15 cellular contexts compared by ENCODE assay signal in the genomic region with DNA sequence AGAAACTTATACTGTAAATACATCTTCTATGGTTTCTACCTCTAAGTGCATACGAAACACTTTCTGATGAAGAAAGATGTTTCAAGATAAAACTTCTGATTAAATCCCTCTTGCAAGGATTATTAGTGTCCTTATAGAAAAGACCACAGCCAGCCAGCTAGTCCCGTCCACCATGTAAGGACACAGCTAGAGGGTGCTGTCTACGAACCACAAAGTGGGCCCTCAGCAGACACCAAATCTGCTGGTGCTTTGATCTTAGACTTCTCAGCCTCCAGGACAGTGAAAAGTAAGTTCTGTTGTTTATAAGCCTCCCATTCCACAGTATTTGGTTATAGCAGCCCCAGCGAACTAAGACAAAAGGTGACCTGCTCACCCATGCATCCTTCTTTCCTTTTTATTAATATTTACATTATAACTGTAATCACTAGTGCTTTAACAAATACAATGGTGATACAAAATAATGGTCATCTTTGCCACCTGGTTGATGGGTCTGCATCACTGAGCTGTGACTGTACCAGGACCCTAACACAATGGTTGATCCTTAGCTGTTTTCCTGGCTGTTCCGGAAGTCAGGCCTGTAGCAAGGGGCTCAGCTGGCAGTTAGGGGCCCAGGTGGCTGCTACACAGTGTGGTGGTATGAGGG.
A peak's percentile ranks its signal among the peaks of the same experiment; 100 is the strongest.
DNase-seq lines count a peak whose midpoint lies in the region; ATAC-seq, FAIRE-seq and TF ChIP-seq lines count a peak whose summit lies in the region.
"Had no signal": no experiment of that assay in that cellular context is flagged by ENCODE, and none has a peak within 500 bp of the region (broad histone marks: within the 10 kb centered on the region; RNA-seq: fewer than 3 reads in every experiment).

No MANE protein-coding gene starts in this region.

- no peak overlapping the region for H3K4me3 Mint-ChIP-seq in WTC11
- H3K4me3 Mint-ChIP-seq: effector memory CD8-positive, alpha-beta T cell had no signal

- TF ChIP-seq EP300 in Ishikawa (IDR thresholded peaks at IDR 0.05; ENCODE audit: borderline replicate concordance): no peak
- TF ChIP-seq EP300 in HepG2 (IDR thresholded peaks at IDR 0.05; ENCODE audit: low read depth in 2 of 2, low read length in 2 of 2): no peak
- TF ChIP-seq EP300 in HepG2 (CRISPR knock-in tag; IDR thresholded peaks at IDR 0.05; ENCODE audit: borderline replicate concordance): no peak

- H4K20me1 ChIP-seq in HepG2 (ENCODE audit: insufficient read depth, low read length): no peaks in the 10 kb centered on the region

- H3K36me3 Mint-ChIP-seq in WTC11: no peaks in the 10 kb centered on the region

- no peak overlapping the region for H2AFZ ChIP-seq in HepG2 (ENCODE audit: low read length)
- H2AFZ ChIP-seq: PC-9 had no signal

- no peak overlapping the region for H3K27ac Mint-ChIP-seq in WTC11
- H3K27ac Mint-ChIP-seq: effector memory CD8-positive, alpha-beta T cell had no signal

- no peak for DNase-seq in GM10248 (ENCODE audit: extremely low spot score)
- no peak for DNase-seq in WTC11 (ENCODE audit: low spot score)
- peak; percentile 34 for DNase-seq in HepG2 (ENCODE audit: low spot score)
- DNase-seq in stimulated activated CD4-positive, alpha-beta T cell treated with anti-CD3 and anti-CD28 coated beads, Interleukin-2, amount 100 ng/mL, for 24 hours: no peak
- DNase-seq in left colon: no peak
- no peak for DNase-seq in NCI-H2171 treated with DMSO at 0.1 percent for 48 hours (lab: John Stamatoyannopoulos, UW)
- DNase-seq: anterior cingulate cortex; DMS79 treated with DMSO at 0.1 percent for 48 hours; effector memory CD8-positive, alpha-beta T cell; NCI-H187; PC-9; right lobe of liver had no signal

- no peaks in the 10 kb centered on the region for H3K4me1 ChIP-seq in HepG2 (ENCODE audit: insufficient read depth, low read length)
- H3K4me1 ChIP-seq: right lobe of liver had no signal

- POLR2A ChIA-PET in GM10248 (lab: Yijun Ruan, JAX) (no interaction called here), WTC11 (lab: Charles Lee) (no interaction called here), HepG2 (lab: Yijun Ruan, JAX) (no interaction called here)

- TF ChIP-seq CTCF in GM10248 (IDR thresholded peaks at IDR 0.05; ENCODE audit: control extremely low read depth, extremely low read depth, low read depth, missing control alignments) (peak; percentile 17), WTC11 (IDR thresholded peaks at IDR 0.05) (no peak), HepG2 (CRISPR knock-in tag; IDR thresholded peaks at IDR 0.05) (peak; percentile 55)

- no peak overlapping the region for H3K4me2 ChIP-seq in HepG2 (ENCODE audit: low read depth, low read length)
- H3K4me2 ChIP-seq: PC-9 had no signal

- H3K27me3 ChIP-seq in HepG2 (ENCODE audit: control insufficient read depth in 1 of 2, insufficient read depth in 2 of 2, low read length in 2 of 2): no peaks in the 10 kb centered on the region
- H3K27me3 ChIP-seq: right lobe of liver had no signal

- H3K27ac ChIP-seq in HepG2 (ENCODE audit: extremely low read length, insufficient read depth, low read length): no peak overlapping the region
- H3K27ac ChIP-seq: PC-9, right lobe of liver, thoracic aorta had no signal

- peak; percentile 66 for FAIRE-seq in HepG2 (lab: Jason Lieb, UNC)

- H3K9ac ChIP-seq in HepG2 (ENCODE audit: insufficient read depth, low read depth, low read length): no peak overlapping the region

- no peaks in the 10 kb centered on the region for H3K9me3 ChIP-seq in HepG2 (ENCODE audit: low read length)
- H3K9me3 ChIP-seq: right lobe of liver, thoracic aorta had no signal

- TF ChIP-seq RAD21 in Ishikawa (IDR thresholded peaks at IDR 0.05; ENCODE audit: low read depth) (peak; percentile 38), HepG2 (CRISPR knock-in tag; IDR thresholded peaks at IDR 0.05) (0 out of 2 replicates have a peak, but pooled peaks have one; percentile 40)

- H3K79me2 ChIP-seq in HepG2 (ENCODE audit: insufficient read depth, low read length): no peaks in the 10 kb centered on the region

- peaks cover 28% of the 10 kb centered on the region for H3K4me1 Mint-ChIP-seq in WTC11

- no peak for TF ChIP-seq POLR2A in HepG2 (IDR thresholded peaks at IDR 0.05; ENCODE audit: insufficient read depth in 1 of 2, low read depth in 2 of 2, low read length in 2 of 2)

- H3K36me3 ChIP-seq in HepG2 (replicated peaks in 1 of 2; ENCODE audit: control insufficient read depth in 1 of 2, insufficient read depth in 2 of 2, low read length in 2 of 2): no peaks in the 10 kb centered on the region
- H3K36me3 ChIP-seq: right lobe of liver, thoracic aorta had no signal

- no peaks in the 10 kb centered on the region for H3K27me3 Mint-ChIP-seq in WTC11 (ENCODE audit: low read depth)
- H3K27me3 Mint-ChIP-seq: effector memory CD8-positive, alpha-beta T cell had no signal

- intact Hi-C loops in HepG2 (cut with micrococcal nuclease; ENCODE audit: unreplicated experiment) (loop anchor here (1.0 kb wide), 1 partner anchor 119 kb away; no protein-coding TSS in a partner anchor), left colon (cut with DNase I, micrococcal nuclease) (no loop called here)

- in situ Hi-C loops in HepG2 (cut with HindIII; ENCODE audit: extremely low pct_ligation_motif_present, low pct_unique_long_range_greater_than_20kb): loop anchor here (10.0 kb wide), 2 partner anchors 116 to 384 kb away; no protein-coding TSS in a partner anchor

- no TSS peak for BruUV-seq in HepG2 (replicated peaks; lab: Mats Ljungman, UMichigan)

- ATAC-seq in WTC11 (peak; percentile 51; the same call in 1 of the 2 replicates), HepG2 (peak; percentile 81), HG02798 (IDR thresholded peaks at IDR 0.05; ENCODE audit: poor library complexity, unreplicated experiment) (no peak), left colon (no peak)
- ATAC-seq: effector memory CD8-positive, alpha-beta T cell had no signal

- H3K4me3 ChIP-seq in HepG2 (replicated peaks in 1 of 3; ENCODE audit: insufficient read depth in 1 of 3, low read depth in 2 of 3, low read length in 3 of 3): no peak overlapping the region
- H3K4me3 ChIP-seq: PC-9, right lobe of liver, thoracic aorta had no signal

- no peaks in the 10 kb centered on the region for H3K9me3 Mint-ChIP-seq in WTC11
- H3K9me3 Mint-ChIP-seq: effector memory CD8-positive, alpha-beta T cell had no signal

- 79% methylated on average over 5 of the region's 5 CpGs for WGBS in HepG2 (ENCODE audit: low lambda C conversion rate)

- CTCF ChIA-PET in GM10248 (lab: Yijun Ruan, JAX) (interaction anchor here (1.0 to 1.6 kb wide), 9 partner anchors 12 to 120 kb away, joined by 3 to 10 read pairs (median 3); no protein-coding TSS in a partner anchor), WTC11 (lab: Charles Lee) (interaction anchor here (0.6 to 1.8 kb wide), 6 partner anchors 11 to 179 kb away, joined by 3 to 13 read pairs (median 5); no protein-coding TSS in a partner anchor), HepG2 (lab: Yijun Ruan, JAX; ENCODE audit: low intra/inter-chr PET ratio, low total read pairs) (no interaction called here)

TF ChIP-seq in Ishikawa, 13 proteins besides CTCF, POLR2A, EP300 and RAD21 (continues in another document):
- no peak for TF ChIP-seq NFIC (IDR thresholded peaks at IDR 0.05)

TF ChIP-seq in WTC11, 78 proteins besides CTCF, POLR2A, EP300 and RAD21 (continues in another document):
- no peak for TF ChIP-seq PRRX2 (CRISPR knock-in tag; IDR thresholded peaks at IDR 0.05)
- no peak for TF ChIP-seq NFYB (CRISPR knock-in tag; conservative IDR thresholded peaks at IDR 0.05; ENCODE audit: low read depth)
- TF ChIP-seq NR1H2 (CRISPR knock-in tag; IDR thresholded peaks at IDR 0.05): no peak
- no peak for TF ChIP-seq FOXP1 (CRISPR knock-in tag; IDR thresholded peaks at IDR 0.05; ENCODE audit: borderline replicate concordance)
- TF ChIP-seq, protein P1, sequence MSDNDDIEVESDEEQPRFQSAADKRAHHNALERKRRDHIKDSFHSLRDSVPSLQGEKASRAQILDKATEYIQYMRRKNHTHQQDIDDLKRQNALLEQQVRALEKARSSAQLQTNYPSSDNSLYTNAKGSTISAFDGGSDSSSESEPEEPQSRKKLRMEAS (CRISPR knock-in tag; IDR thresholded peaks at IDR 0.05): no peak
- TF ChIP-seq, protein P2, sequence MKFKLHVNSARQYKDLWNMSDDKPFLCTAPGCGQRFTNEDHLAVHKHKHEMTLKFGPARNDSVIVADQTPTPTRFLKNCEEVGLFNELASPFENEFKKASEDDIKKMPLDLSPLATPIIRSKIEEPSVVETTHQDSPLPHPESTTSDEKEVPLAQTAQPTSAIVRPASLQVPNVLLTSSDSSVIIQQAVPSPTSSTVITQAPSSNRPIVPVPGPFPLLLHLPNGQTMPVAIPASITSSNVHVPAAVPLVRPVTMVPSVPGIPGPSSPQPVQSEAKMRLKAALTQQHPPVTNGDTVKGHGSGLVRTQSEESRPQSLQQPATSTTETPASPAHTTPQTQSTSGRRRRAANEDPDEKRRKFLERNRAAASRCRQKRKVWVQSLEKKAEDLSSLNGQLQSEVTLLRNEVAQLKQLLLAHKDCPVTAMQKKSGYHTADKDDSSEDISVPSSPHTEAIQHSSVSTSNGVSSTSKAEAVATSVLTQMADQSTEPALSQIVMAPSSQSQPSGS (CRISPR knock-in tag; IDR thresholded peaks at IDR 0.05; ENCODE audit: borderline replicate concordance, low read depth): no peak
- no peak for TF ChIP-seq NFATC4 (CRISPR knock-in tag; IDR thresholded peaks at IDR 0.05)

TF ChIP-seq in HepG2, 621 proteins besides CTCF, POLR2A, EP300 and RAD21:
- no peak for TF ChIP-seq TARDBP (CRISPR knock-in tag; IDR thresholded peaks at IDR 0.05)
- TF ChIP-seq, protein P3, sequence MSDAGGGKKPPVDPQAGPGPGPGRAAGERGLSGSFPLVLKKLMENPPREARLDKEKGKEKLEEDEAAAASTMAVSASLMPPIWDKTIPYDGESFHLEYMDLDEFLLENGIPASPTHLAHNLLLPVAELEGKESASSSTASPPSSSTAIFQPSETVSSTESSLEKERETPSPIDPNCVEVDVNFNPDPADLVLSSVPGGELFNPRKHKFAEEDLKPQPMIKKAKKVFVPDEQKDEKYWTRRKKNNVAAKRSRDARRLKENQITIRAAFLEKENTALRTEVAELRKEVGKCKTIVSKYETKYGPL (CRISPR knock-in tag; IDR thresholded peaks at IDR 0.05): no peak
- peak; percentile 49 for TF ChIP-seq SMC3 (IDR thresholded peaks at IDR 0.05; ENCODE audit: low read length)
- TF ChIP-seq STAG1 (CRISPR knock-in tag; IDR thresholded peaks at IDR 0.05): peak; percentile 67
TF ChIP-seq in HepG2: peak in this region for 2.

Comparison
In these comparisons a context has a peak if more than half of its experiments do, and no peak if none do; other contexts are left out.
1. ATAC-seq: peak in WTC11 (single experiment) and HepG2 (single experiment); none in HG02798 (single experiment) and left colon (single experiment).